9 cellular contexts compared by ENCODE assay signal in genomic region chr9:111926421-111926875, GRCh38. TPM values are rescaled to one million over a fixed set of nuclear protein-coding genes. Genes with fewer than 3 reads are reported as not detected.
A peak's percentile ranks its signal among the peaks of the same experiment; 100 is the strongest.
DNase-seq lines count a peak whose midpoint lies in the region; ATAC-seq, FAIRE-seq and TF ChIP-seq lines count a peak whose summit lies in the region.
"Had no signal": no experiment of that assay in that cellular context is flagged by ENCODE, and none has a peak within 500 bp of the region (broad histone marks: within the 10 kb centered on the region; RNA-seq: fewer than 3 reads in every experiment).

No MANE protein-coding gene starts in this region.

- no peak overlapping the region for H3K4me3 Mint-ChIP-seq in activated naive CD8-positive, alpha-beta T cell treated with anti-CD3 and anti-CD28 coated beads, Interleukin-2, amount 50 U/mL, for 24 hours
- peak overlapping the region; percentile 28 to 74 (median 64) for H3K4me3 Mint-ChIP-seq in naive B cell

- H3K9me3 Mint-ChIP-seq in activated naive CD8-positive, alpha-beta T cell treated with anti-CD3 and anti-CD28 coated beads, Interleukin-2, amount 50 U/mL, for 24 hours = no peaks in the 10 kb centered on the region
- H3K9me3 Mint-ChIP-seq in naive B cell = no peaks in the 10 kb centered on the region

- TF ChIP-seq CTCF in Peyer's patch (IDR thresholded peaks at IDR 0.05) = no peak
- TF ChIP-seq CTCF in D721Med (IDR thresholded peaks at IDR 0.05; ENCODE audit: insufficient read depth, missing control alignments) = no peak

- H3K4me1 Mint-ChIP-seq in activated naive CD8-positive, alpha-beta T cell treated with anti-CD3 and anti-CD28 coated beads, Interleukin-2, amount 50 U/mL, for 24 hours = peaks cover 44% of the 10 kb centered on the region
- H3K4me1 Mint-ChIP-seq in naive B cell = peaks cover 9 to 35% (median 11%) of the 10 kb centered on the region in 3 donors

- no peak for TF ChIP-seq POLR2A in Peyer's patch (IDR thresholded peaks at IDR 0.05)

- no peaks in the 10 kb centered on the region for H3K27me3 Mint-ChIP-seq in activated naive CD8-positive, alpha-beta T cell treated with anti-CD3 and anti-CD28 coated beads, Interleukin-2, amount 50 U/mL, for 24 hours
- no peaks in the 10 kb centered on the region for H3K27me3 Mint-ChIP-seq in naive B cell

- H3K9me3 ChIP-seq in Peyer's patch = no peaks in the 10 kb centered on the region
- H3K9me3 ChIP-seq: SJSA1 had no signal

- H3K27ac Mint-ChIP-seq in activated naive CD8-positive, alpha-beta T cell treated with anti-CD3 and anti-CD28 coated beads, Interleukin-2, amount 50 U/mL, for 24 hours = peak overlapping the region; percentile 71
- peak overlapping the region; percentile 77 to 97 (median 94) for H3K27ac Mint-ChIP-seq in naive B cell

- ATAC-seq in GM18520 (IDR thresholded peaks at IDR 0.05; ENCODE audit: unreplicated experiment) = peak; percentile 91
- ATAC-seq in HG02885 (IDR thresholded peaks at IDR 0.05; ENCODE audit: poor library complexity, unreplicated experiment) = peak; percentile 97
- ATAC-seq in activated naive CD8-positive, alpha-beta T cell treated with anti-CD3 and anti-CD28 coated beads, Interleukin-2, amount 50 U/mL, for 24 hours = peak; percentile 100
- ATAC-seq in naive B cell (ENCODE audit: low read depth in 2 of 2) = peak; percentile 100

- DNase-seq in Peyer's patch (peak in 2 of 3 donors; percentile 87 to 90), naive B cell (peak; percentile 81), D721Med (ENCODE audit: insufficient read length, low spot score) (no peak), NCI-H1930 (lab: John Stamatoyannopoulos, UW) (no peak), SHP77 (lab: John Stamatoyannopoulos, UW) (no peak)
- DNase-seq in activated naive CD8-positive, alpha-beta T cell treated with anti-CD3 and anti-CD28 coated beads, Interleukin-2, amount 50 U/mL, for 24 hours = peak; percentile 51

- peaks cover 27% of the 10 kb centered on the region for H3K36me3 Mint-ChIP-seq in activated naive CD8-positive, alpha-beta T cell treated with anti-CD3 and anti-CD28 coated beads, Interleukin-2, amount 50 U/mL, for 24 hours (ENCODE audit: low read depth)
- peaks cover 0 to 4% of the 10 kb centered on the region in 2 donors for H3K36me3 Mint-ChIP-seq in naive B cell

- H3K27ac ChIP-seq in Peyer's patch = peak overlapping the region; percentile 27 to 77 (median 40)
- H3K27ac ChIP-seq: SJSA1 had no signal

- peaks cover 0 to 26% (median 13%) of the 10 kb centered on the region in 4 donors for H3K4me1 ChIP-seq in Peyer's patch

- H3K36me3 ChIP-seq in Peyer's patch = peaks cover 0 to 46% (median 0%) of the 10 kb centered on the region in 3 donors

- H3K27me3 ChIP-seq in Peyer's patch = no peaks in the 10 kb centered on the region
- H3K27me3 ChIP-seq: SJSA1 had no signal

- no peak for FAIRE-seq in D721Med (lab: Jason Lieb, UNC)

- no peak overlapping the region for H3K4me3 ChIP-seq in Peyer's patch
- H3K4me3 ChIP-seq: SJSA1 had no signal

RNA-seq across cellular contexts. Expression of gene UGCG, which starts 29.8 kb away (rescaled TPM):
- total RNA-seq in Peyer's patch = 10 to 100 TPM; 35.6 to 68.5 (median 61.4) TPM
- 10 to 100 TPM; 21.9 to 53.5 (median 31.0) TPM for polyA plus RNA-seq in naive B cell (ENCODE audit: low read depth in 6 of 6)

Comparison
In these comparisons a context has a peak if more than half of its experiments do, and no peak if none do; other contexts are left out.
1. DNase-seq: peak in Peyer's patch (2 of 3), activated naive CD8-positive, alpha-beta T cell treated with anti-CD3 and anti-CD28 coated beads, Interleukin-2, amount 50 U/mL, for 24 hours (single experiment) and naive B cell (single experiment); none in D721Med (single experiment), NCI-H1930 (0 of 2) and SHP77 (0 of 2).
2. Peak in every context shown above with its lines, with median percentiles within 50 percentile points of each other: ATAC-seq.